12 cellular contexts compared by ENCODE assay signal in genomic region chr10:70575486-70575873, GRCh38. TPM values are rescaled to one million over a fixed set of nuclear protein-coding genes. Genes with fewer than 3 reads are reported as not detected.
DNase-seq lines count a peak whose midpoint lies in the region; ATAC-seq and TF ChIP-seq lines count a peak whose summit lies in the region.
"Had no signal": no experiment of that assay in that cellular context is flagged by ENCODE, and none has a peak within 500 bp of the region (broad histone marks: within the 10 kb centered on the region; RNA-seq: fewer than 3 reads in every experiment).

No MANE protein-coding gene starts in this region.

- DNase-seq in CD4-positive, alpha-beta memory T cell, result no peak
- DNase-seq in HL-60 (ENCODE audit: low read depth in 1 of 2, low spot score in 1 of 2) (peak in 1 of 2 experiments; percentile 50), astrocyte of the hippocampus (ENCODE audit: low read depth, low spot score) (peak; percentile 60), HK-2 (ENCODE audit: unreplicated experiment) (no peak), SKM-1 treated with dmso at 0.1 percent for 144 hours (lab: John Stamatoyannopoulos, UW; ENCODE audit: unreplicated experiment) (no peak)
- no peak for DNase-seq in natural killer cell treated with Interleukin-12 subunit alpha and Interleukin-12 subunit beta and Interleukin-15 and Interleukin-18, amount 100 ng/mL, for 72 hours (ENCODE audit: low spot score)
- no peak for DNase-seq in activated naive CD4-positive, alpha-beta T cell treated with Interleukin-2 at 50 U/mL for 16 hours

- no peaks in the 10 kb centered on the region for H3K27me3 Mint-ChIP-seq in CD4-positive, alpha-beta memory T cell
- no peaks in the 10 kb centered on the region for H3K27me3 Mint-ChIP-seq in natural killer cell treated with Interleukin-12 subunit alpha and Interleukin-12 subunit beta and Interleukin-15 and Interleukin-18, amount 100 ng/mL, for 72 hours
- H3K27me3 Mint-ChIP-seq: stimulated activated naive B cell treated with anti-CD40 and anti-IgM and Interleukin-4, amounts not matched to agents 10 μg/mL and 1 μg/mL and 100 μg/mL, for 72 hours had no signal

- intact Hi-C loops in CD4-positive, alpha-beta memory T cell (cut with micrococcal nuclease), result no loop called here

- no peaks in the 10 kb centered on the region for H3K9me3 ChIP-seq in CD4-positive, alpha-beta memory T cell (ENCODE audit: control insufficient read depth in 1 of 2, low read length in 2 of 2)

- no peak for ATAC-seq in natural killer cell treated with Interleukin-12 subunit alpha and Interleukin-12 subunit beta and Interleukin-15 and Interleukin-18, amount 100 ng/mL, for 72 hours
- no peak for ATAC-seq in HG03378 (IDR thresholded peaks at IDR 0.05; ENCODE audit: unreplicated experiment)

- no peaks in the 10 kb centered on the region for H3K9me3 Mint-ChIP-seq in CD4-positive, alpha-beta memory T cell
- H3K9me3 Mint-ChIP-seq in natural killer cell treated with Interleukin-12 subunit alpha and Interleukin-12 subunit beta and Interleukin-15 and Interleukin-18, amount 100 ng/mL, for 72 hours, result peaks cover 3% of the 10 kb centered on the region

- H3K4me1 Mint-ChIP-seq in CD4-positive, alpha-beta memory T cell, result peaks cover 34 to 55% (median 45%) of the 10 kb centered on the region in 4 donors
- H3K4me1 Mint-ChIP-seq in natural killer cell treated with Interleukin-12 subunit alpha and Interleukin-12 subunit beta and Interleukin-15 and Interleukin-18, amount 100 ng/mL, for 72 hours (ENCODE audit: low read depth in 2 of 2), result peaks cover 80% of the 10 kb centered on the region in 2 donors

- no peak overlapping the region for H3K27ac ChIP-seq in CD4-positive, alpha-beta memory T cell (ENCODE audit: low read depth, low read length)
- H3K27ac ChIP-seq in HL-60 (replicated peaks), result peak overlapping the region; percentile 74

- TF ChIP-seq CTCF in HL-60 (IDR thresholded peaks at IDR 0.05; ENCODE audit: insufficient read depth, low read length), result no peak

- H3K27ac Mint-ChIP-seq in CD4-positive, alpha-beta memory T cell, result peak overlapping the region in 6 of 7 donors; percentile 42 to 93 (median 76)
- H3K27ac Mint-ChIP-seq in natural killer cell treated with Interleukin-12 subunit alpha and Interleukin-12 subunit beta and Interleukin-15 and Interleukin-18, amount 100 ng/mL, for 72 hours, result peak overlapping the region; percentile 92 to 94
- H3K27ac Mint-ChIP-seq: stimulated activated naive B cell treated with anti-CD40 and anti-IgM and Interleukin-4, amounts not matched to agents 10 μg/mL and 1 μg/mL and 100 μg/mL, for 72 hours had no signal

- CTCF ChIA-PET in CD4-positive, alpha-beta memory T cell (lab: Charles Lee; ENCODE audit: partially characterized antibody), result interaction anchor here (0.9 to 1.5 kb wide), 3 partner anchors 15 to 184 kb away, joined by 3 to 6 read pairs (median 3); no protein-coding TSS in a partner anchor

- peaks cover 49% of the 10 kb centered on the region for H3K4me1 ChIP-seq in CD4-positive, alpha-beta memory T cell (ENCODE audit: insufficient read depth, low read length)

- no peaks in the 10 kb centered on the region for H3K36me3 ChIP-seq in CD4-positive, alpha-beta memory T cell (ENCODE audit: insufficient read depth, low read length)

- H3K27me3 ChIP-seq in CD4-positive, alpha-beta memory T cell (ENCODE audit: insufficient read depth, low read length), result no peaks in the 10 kb centered on the region
- no peaks in the 10 kb centered on the region for H3K27me3 ChIP-seq in HL-60 (ENCODE audit: insufficient read depth, poor library complexity, severe bottlenecking)

- peak overlapping the region in 4 of 8 donors; percentile 35 to 74 (median 52) for H3K4me3 Mint-ChIP-seq in CD4-positive, alpha-beta memory T cell
- peak overlapping the region; percentile 90 for H3K4me3 Mint-ChIP-seq in natural killer cell treated with Interleukin-12 subunit alpha and Interleukin-12 subunit beta and Interleukin-15 and Interleukin-18, amount 100 ng/mL, for 72 hours
- H3K4me3 Mint-ChIP-seq: stimulated activated naive B cell treated with anti-CD40 and anti-IgM and Interleukin-4, amounts not matched to agents 10 μg/mL and 1 μg/mL and 100 μg/mL, for 72 hours had no signal

- no peaks in the 10 kb centered on the region for H3K36me3 Mint-ChIP-seq in CD4-positive, alpha-beta memory T cell
- H3K36me3 Mint-ChIP-seq in natural killer cell treated with Interleukin-12 subunit alpha and Interleukin-12 subunit beta and Interleukin-15 and Interleukin-18, amount 100 ng/mL, for 72 hours, result no peaks in the 10 kb centered on the region
- H3K36me3 Mint-ChIP-seq: stimulated activated naive B cell treated with anti-CD40 and anti-IgM and Interleukin-4, amounts not matched to agents 10 μg/mL and 1 μg/mL and 100 μg/mL, for 72 hours had no signal

- no peak overlapping the region for H3K4me3 ChIP-seq in CD4-positive, alpha-beta memory T cell (ENCODE audit: low read length in 2 of 2)
- H3K4me3 ChIP-seq in HL-60 (replicated peaks; ENCODE audit: insufficient read depth, low read length), result no peak overlapping the region

- POLR2A ChIA-PET in CD4-positive, alpha-beta memory T cell (lab: Charles Lee; ENCODE audit: partially characterized antibody), result interaction anchor here (1.7 kb wide), 1 partner anchor 27 kb away, joined by 8 read pairs; the partner anchor contains the start of gene PRF1

RNA-seq across cellular contexts. Expression of gene PRF1, which starts 27.1 kb away (rescaled TPM):
- 10 to 100 TPM; 18.0 to 19.5 TPM for total RNA-seq in CD4-positive, alpha-beta memory T cell
- 10 to 100 TPM; 65.0 to 67.5 TPM for polyA plus RNA-seq in CD4-positive, alpha-beta memory T cell
- total RNA-seq in natural killer cell treated with Interleukin-12 subunit alpha and Interleukin-12 subunit beta and Interleukin-15 and Interleukin-18, amount 100 ng/mL, for 72 hours, result 1,000 to 10,000 TPM in 1 of 2 donors, 100 to 1,000 TPM in 1; 497 to 1,157 TPM
- total RNA-seq: cerebellum, frontal cortex, SK-MEL-5 had no signal

Comparison
In these comparisons a context has a peak if more than half of its experiments do, and no peak if none do; other contexts are left out.
1. RNA of gene PRF1, which starts 27.1 kb away (total RNA-seq): 497 to 1,157 TPM in natural killer cell treated with Interleukin-12 subunit alpha and Interleukin-12 subunit beta and Interleukin-15 and Interleukin-18, amount 100 ng/mL, for 72 hours; 18.0 to 19.5 TPM in CD4-positive, alpha-beta memory T cell; every median in the first group is over 10 times any median in the second.